1 cellular context compared by ENCODE assay signal in genomic region chr21:31683029-31683428, GRCh38.
TF ChIP-seq lines count a peak whose summit lies in the region.

No MANE protein-coding gene starts in this region.

TF ChIP-seq in HCT116, 20 proteins besides CTCF, POLR2A, EP300 and RAD21 (continued from another document):
- TF ChIP-seq FOSL1 (IDR thresholded peaks at IDR 0.05; ENCODE audit: low read depth) (no peak), SIN3A (IDR thresholded peaks at IDR 0.05; ENCODE audit: low read depth) (no peak), ELF1 (IDR thresholded peaks at IDR 0.05; ENCODE audit: borderline replicate concordance, low read depth) (no peak), MAX (IDR thresholded peaks at IDR 0.05) (no peak), SRF (IDR thresholded peaks at IDR 0.05; ENCODE audit: low read depth) (no peak), TCF7L2 (IDR thresholded peaks at IDR 0.05; ENCODE audit: borderline replicate concordance, extremely low read depth, insufficient read depth, insufficient read length) (no peak), EZH2phosphoT487 (IDR thresholded peaks at IDR 0.05; ENCODE audit: borderline replicate concordance) (no peak), SP1 (IDR thresholded peaks at IDR 0.05; ENCODE audit: low read depth) (no peak), EZH2 (IDR thresholded peaks at IDR 0.05) (no peak), POLR2AphosphoS5 (IDR thresholded peaks at IDR 0.05; ENCODE audit: low read depth, low read length) (no peak)
- TF ChIP-seq, protein P1, sequence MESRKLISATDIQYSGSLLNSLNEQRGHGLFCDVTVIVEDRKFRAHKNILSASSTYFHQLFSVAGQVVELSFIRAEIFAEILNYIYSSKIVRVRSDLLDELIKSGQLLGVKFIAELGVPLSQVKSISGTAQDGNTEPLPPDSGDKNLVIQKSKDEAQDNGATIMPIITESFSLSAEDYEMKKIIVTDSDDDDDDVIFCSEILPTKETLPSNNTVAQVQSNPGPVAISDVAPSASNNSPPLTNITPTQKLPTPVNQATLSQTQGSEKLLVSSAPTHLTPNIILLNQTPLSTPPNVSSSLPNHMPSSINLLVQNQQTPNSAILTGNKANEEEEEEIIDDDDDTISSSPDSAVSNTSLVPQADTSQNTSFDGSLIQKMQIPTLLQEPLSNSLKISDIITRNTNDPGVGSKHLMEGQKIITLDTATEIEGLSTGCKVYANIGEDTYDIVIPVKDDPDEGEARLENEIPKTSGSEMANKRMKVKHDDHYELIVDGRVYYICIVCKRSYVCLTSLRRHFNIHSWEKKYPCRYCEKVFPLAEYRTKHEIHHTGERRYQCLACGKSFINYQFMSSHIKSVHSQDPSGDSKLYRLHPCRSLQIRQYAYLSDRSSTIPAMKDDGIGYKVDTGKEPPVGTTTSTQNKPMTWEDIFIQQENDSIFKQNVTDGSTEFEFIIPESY (IDR thresholded peaks at IDR 0.05; ENCODE audit: extremely low read depth, insufficient replicate concordance, low read length) = no peak
- TF ChIP-seq, protein P2, sequence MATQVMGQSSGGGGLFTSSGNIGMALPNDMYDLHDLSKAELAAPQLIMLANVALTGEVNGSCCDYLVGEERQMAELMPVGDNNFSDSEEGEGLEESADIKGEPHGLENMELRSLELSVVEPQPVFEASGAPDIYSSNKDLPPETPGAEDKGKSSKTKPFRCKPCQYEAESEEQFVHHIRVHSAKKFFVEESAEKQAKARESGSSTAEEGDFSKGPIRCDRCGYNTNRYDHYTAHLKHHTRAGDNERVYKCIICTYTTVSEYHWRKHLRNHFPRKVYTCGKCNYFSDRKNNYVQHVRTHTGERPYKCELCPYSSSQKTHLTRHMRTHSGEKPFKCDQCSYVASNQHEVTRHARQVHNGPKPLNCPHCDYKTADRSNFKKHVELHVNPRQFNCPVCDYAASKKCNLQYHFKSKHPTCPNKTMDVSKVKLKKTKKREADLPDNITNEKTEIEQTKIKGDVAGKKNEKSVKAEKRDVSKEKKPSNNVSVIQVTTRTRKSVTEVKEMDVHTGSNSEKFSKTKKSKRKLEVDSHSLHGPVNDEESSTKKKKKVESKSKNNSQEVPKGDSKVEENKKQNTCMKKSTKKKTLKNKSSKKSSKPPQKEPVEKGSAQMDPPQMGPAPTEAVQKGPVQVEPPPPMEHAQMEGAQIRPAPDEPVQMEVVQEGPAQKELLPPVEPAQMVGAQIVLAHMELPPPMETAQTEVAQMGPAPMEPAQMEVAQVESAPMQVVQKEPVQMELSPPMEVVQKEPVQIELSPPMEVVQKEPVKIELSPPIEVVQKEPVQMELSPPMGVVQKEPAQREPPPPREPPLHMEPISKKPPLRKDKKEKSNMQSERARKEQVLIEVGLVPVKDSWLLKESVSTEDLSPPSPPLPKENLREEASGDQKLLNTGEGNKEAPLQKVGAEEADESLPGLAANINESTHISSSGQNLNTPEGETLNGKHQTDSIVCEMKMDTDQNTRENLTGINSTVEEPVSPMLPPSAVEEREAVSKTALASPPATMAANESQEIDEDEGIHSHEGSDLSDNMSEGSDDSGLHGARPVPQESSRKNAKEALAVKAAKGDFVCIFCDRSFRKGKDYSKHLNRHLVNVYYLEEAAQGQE (IDR thresholded peaks at IDR 0.05; ENCODE audit: low read depth) = no peak
